In genomic region chr20:1619861-1620444, GRCh38 we compare ENCODE assay signal across 10 cellular contexts. TPM values are rescaled to one million over a fixed set of nuclear protein-coding genes. Genes with fewer than 3 reads are reported as not detected.
DNase-seq lines count a peak whose midpoint lies in the region; ATAC-seq, FAIRE-seq and TF ChIP-seq lines count a peak whose summit lies in the region.
"Had no signal": no experiment of that assay in that cellular context is flagged by ENCODE, and none has a peak within 500 bp of the region (broad histone marks: within the 10 kb centered on the region; RNA-seq: fewer than 3 reads in every experiment).

TSS of gene SIRPB1 (minus strand) at chr20:1620009. CDS start at chr20:1619944, 65 bp downstream.

- peaks cover 57% of the 10 kb centered on the region for H3K4me1 Mint-ChIP-seq in CD8-positive, alpha-beta T cell (ENCODE audit: low read depth)
- H3K4me1 Mint-ChIP-seq in activated T-helper 17 cell treated with anti-CD3 and anti-CD28 coated beads, Interleukin-2, amount 50 U/mL, for 72 hours, result peaks cover 49% of the 10 kb centered on the region
- peaks cover 62% of the 10 kb centered on the region for H3K4me1 Mint-ChIP-seq in memory B cell

- no peaks in the 10 kb centered on the region for H3K79me2 ChIP-seq in GM23248 (ENCODE audit: insufficient read depth)

- no peak for FAIRE-seq in frontal cortex (lab: Jason Lieb, UNC)

- DNase-seq in CD8-positive, alpha-beta T cell, result no peak
- peak; percentile 98 for DNase-seq in MV-4-11 (lab: John Stamatoyannopoulos, UW)
- DNase-seq in memory B cell (ENCODE audit: low spot score in 2 of 2), result no peak
- no peak for DNase-seq in NCI-H524 treated with DMSO at 0.1 percent for 48 hours (lab: John Stamatoyannopoulos, UW)
- no peak for DNase-seq in left colon
- DNase-seq in frontal cortex (ENCODE audit: low spot score in 2 of 2), result no peak
- DNase-seq in GM23248, result no peak
- DNase-seq: hypothalamus had no signal

- H3K27me3 Mint-ChIP-seq in CD8-positive, alpha-beta T cell (ENCODE audit: low read depth), result no peaks in the 10 kb centered on the region
- no peaks in the 10 kb centered on the region for H3K27me3 Mint-ChIP-seq in activated T-helper 17 cell treated with anti-CD3 and anti-CD28 coated beads, Interleukin-2, amount 50 U/mL, for 72 hours
- H3K27me3 Mint-ChIP-seq in memory B cell, result no peaks in the 10 kb centered on the region

- in situ Hi-C loops in GM23248 (cut with MboI), result no loop called here

- no peak within 1 kb of the TSS for H3K4me3 ChIP-seq in CD8-positive, alpha-beta T cell (ENCODE audit: low read depth, low read length)
- H3K4me3 ChIP-seq in GM23248, result no peak within 1 kb of the TSS

- H3K9ac ChIP-seq in GM23248, result no peak within 1 kb of the TSS

- POLR2A ChIA-PET in CD8-positive, alpha-beta T cell (lab: Charles Lee), result interaction anchor here (1.6 kb wide), 1 partner anchor 33 kb away, joined by 3 read pairs; no protein-coding TSS in a partner anchor

- H3K27me3 ChIP-seq in CD8-positive, alpha-beta T cell (ENCODE audit: insufficient read depth, low read length), result no peaks in the 10 kb centered on the region
- H3K27me3 ChIP-seq in GM23248 (replicated peaks; ENCODE audit: insufficient read depth), result no peaks in the 10 kb centered on the region

- no peak for TF ChIP-seq CTCF in CD8-positive, alpha-beta T cell (IDR thresholded peaks at IDR 0.05)

- CTCF ChIA-PET in CD8-positive, alpha-beta T cell (lab: Charles Lee), result interaction anchor here (1.1 kb wide), 1 partner anchor 64 kb away, joined by 3 read pairs; no protein-coding TSS in a partner anchor

- H3K9me2 ChIP-seq in GM23248 (ENCODE audit: insufficient read depth), result no peaks in the 10 kb centered on the region

- no peak for ATAC-seq in CD8-positive, alpha-beta T cell
- peak; percentile 69 for ATAC-seq in activated T-helper 17 cell treated with anti-CD3 and anti-CD28 coated beads, Interleukin-2, amount 50 U/mL, for 72 hours (replicated peaks)
- ATAC-seq in memory B cell (ENCODE audit: low read depth) (peak; percentile 56), left colon (no peak)

- peaks cover 48% of the 10 kb centered on the region for H3K4me1 ChIP-seq in CD8-positive, alpha-beta T cell (ENCODE audit: insufficient read depth, low read length)
- H3K4me1 ChIP-seq in GM23248 (ENCODE audit: insufficient read depth), result peaks cover 13% of the 10 kb centered on the region

- H4K20me1 ChIP-seq in GM23248 (ENCODE audit: insufficient read depth), result no peaks in the 10 kb centered on the region

- peaks cover 5% of the 10 kb centered on the region for H3K36me3 Mint-ChIP-seq in CD8-positive, alpha-beta T cell
- no peaks in the 10 kb centered on the region for H3K36me3 Mint-ChIP-seq in activated T-helper 17 cell treated with anti-CD3 and anti-CD28 coated beads, Interleukin-2, amount 50 U/mL, for 72 hours (ENCODE audit: low read depth)
- H3K36me3 Mint-ChIP-seq in memory B cell, result peaks cover 1% of the 10 kb centered on the region

- H3K27ac ChIP-seq in CD8-positive, alpha-beta T cell (ENCODE audit: low read depth, low read length), result no peak within 1 kb of the TSS
- H3K27ac ChIP-seq in GM23248, result no peak within 1 kb of the TSS

- H3K27ac Mint-ChIP-seq in CD8-positive, alpha-beta T cell, result peak within 1 kb of the TSS; percentile 66
- peak within 1 kb of the TSS; percentile 77 for H3K27ac Mint-ChIP-seq in activated T-helper 17 cell treated with anti-CD3 and anti-CD28 coated beads, Interleukin-2, amount 50 U/mL, for 72 hours
- peak within 1 kb of the TSS; percentile 76 for H3K27ac Mint-ChIP-seq in memory B cell
- H3K27ac Mint-ChIP-seq: progenitor cell of endocrine pancreas had no signal

- H3K9me3 ChIP-seq in CD8-positive, alpha-beta T cell (ENCODE audit: low read length), result no peaks in the 10 kb centered on the region
- H3K9me3 ChIP-seq in GM23248 (ENCODE audit: low read depth), result no peaks in the 10 kb centered on the region

- WGBS in GM23248 (ENCODE audit: low coverage in 1 of 2, low lambda C conversion rate in 2 of 2, missing lambda C conversion rate in 2 of 2), 2 experiments, result 39 to 48% methylated on average over 5 of the region's 5 CpGs

- peaks cover 2% of the 10 kb centered on the region for H3K9me3 Mint-ChIP-seq in CD8-positive, alpha-beta T cell
- peaks cover 4% of the 10 kb centered on the region for H3K9me3 Mint-ChIP-seq in activated T-helper 17 cell treated with anti-CD3 and anti-CD28 coated beads, Interleukin-2, amount 50 U/mL, for 72 hours
- H3K9me3 Mint-ChIP-seq in memory B cell, result peaks cover 2% of the 10 kb centered on the region

- H3K36me3 ChIP-seq in CD8-positive, alpha-beta T cell (ENCODE audit: insufficient read depth, low read length), result no peaks in the 10 kb centered on the region
- H3K36me3 ChIP-seq in GM23248 (ENCODE audit: low read depth), result no peaks in the 10 kb centered on the region

- no peak within 1 kb of the TSS for H2AFZ ChIP-seq in GM23248

- no peak within 1 kb of the TSS for H3K4me2 ChIP-seq in GM23248 (ENCODE audit: unreplicated experiment)

- H3K4me3 Mint-ChIP-seq in CD8-positive, alpha-beta T cell, result no peak within 1 kb of the TSS
- peak within 1 kb of the TSS; percentile 46 for H3K4me3 Mint-ChIP-seq in activated T-helper 17 cell treated with anti-CD3 and anti-CD28 coated beads, Interleukin-2, amount 50 U/mL, for 72 hours
- H3K4me3 Mint-ChIP-seq in memory B cell, result peak within 1 kb of the TSS; percentile 53

- intact Hi-C loops in CD8-positive, alpha-beta T cell (cut with DNase I, micrococcal nuclease), result no loop called here
- intact Hi-C loops in left colon (cut with DNase I, micrococcal nuclease), result no loop called here

- H3F3A ChIP-seq in GM23248 (ENCODE audit: insufficient read depth), result 0 out of 2 replicates have a peak, but pooled peaks cover 1% of the 10 kb centered on the region

RNA-seq across cellular contexts. Expression of gene SIRPB1, which starts in this region (rescaled TPM):
- 1 to 10 TPM; 3.1 to 3.9 TPM for total RNA-seq in CD8-positive, alpha-beta T cell
- 1 to 10 TPM in 1 of 2 donors, under 1 TPM in 1; 0.24 to 1.1 TPM for total RNA-seq in activated T-helper 17 cell treated with anti-CD3 and anti-CD28 coated beads, Interleukin-2, amount 50 U/mL, for 72 hours
- total RNA-seq in left colon (1 to 10 TPM in 1 of 2 donors, under 1 TPM in 1; 0.37 to 1.8 TPM), frontal cortex (0.41 TPM)
- 0.38 and 0.54 TPM in 2 replicates for total RNA-seq in GM23248 (2014; rRNA removed; shearing (Covaris generic))
- not detected in 2 replicates for polyA plus RNA-seq in GM23248 (2016; fragmentation: Nextera tagmentation; extraction: Ambion mirVana)

Comparison
In these comparisons a context has a peak if more than half of its experiments do, and no peak if none do; other contexts are left out.
1. ATAC-seq: peak in activated T-helper 17 cell treated with anti-CD3 and anti-CD28 coated beads, Interleukin-2, amount 50 U/mL, for 72 hours (single experiment) and memory B cell (single experiment); none in CD8-positive, alpha-beta T cell (single experiment) and left colon (single experiment).
2. Peak in every context shown above with its lines, with median percentiles within 50 percentile points of each other: H3K27ac Mint-ChIP-seq.